In genomic region chr19:51547397-51548212, GRCh38 we compare ENCODE assay signal across 20 cellular contexts. TPM values are rescaled to one million over a fixed set of nuclear protein-coding genes. Genes with fewer than 3 reads are reported as not detected.
DNase-seq lines count a peak whose midpoint lies in the region; ATAC-seq and TF ChIP-seq lines count a peak whose summit lies in the region.
"Had no signal": no experiment of that assay in that cellular context is flagged by ENCODE, and none has a peak within 500 bp of the region (broad histone marks: within the 10 kb centered on the region; RNA-seq: fewer than 3 reads in every experiment).

No MANE protein-coding gene starts in this region.

- H3K27ac Mint-ChIP-seq in activated CD8-positive, alpha-beta memory T cell treated with anti-CD3 and anti-CD28 coated beads, Interleukin-2, amount 10 ng/mL, durations not matched to agents 7 days and 5 days, result peak overlapping the region; percentile 42
- no peak overlapping the region for H3K27ac Mint-ChIP-seq in GM23338
- H3K27ac Mint-ChIP-seq: CD8-positive, alpha-beta T cell had no signal

- H3K79me2 ChIP-seq in GM23338 (replicated peaks; ENCODE audit: insufficient read depth), result no peaks in the 10 kb centered on the region

- peaks cover 30% of the 10 kb centered on the region for H3K27me3 Mint-ChIP-seq in activated CD8-positive, alpha-beta memory T cell treated with anti-CD3 and anti-CD28 coated beads, Interleukin-2, amount 10 ng/mL, durations not matched to agents 7 days and 5 days
- H3K27me3 Mint-ChIP-seq in GM23338 (ENCODE audit: insufficient read depth, low read depth, poor library complexity), result peaks cover 13% of the 10 kb centered on the region

- H3K4me3 Mint-ChIP-seq in activated CD8-positive, alpha-beta memory T cell treated with anti-CD3 and anti-CD28 coated beads, Interleukin-2, amount 10 ng/mL, durations not matched to agents 7 days and 5 days, result no peak overlapping the region
- H3K4me3 Mint-ChIP-seq in GM23338, result no peak overlapping the region
- H3K4me3 Mint-ChIP-seq: CD8-positive, alpha-beta T cell had no signal

- no peak overlapping the region for H3K27ac ChIP-seq in GM23338 (ENCODE audit: low read depth)
- H3K27ac ChIP-seq: dorsolateral prefrontal cortex had no signal

- no peaks in the 10 kb centered on the region for H3K9me2 ChIP-seq in GM23338 (ENCODE audit: insufficient read depth)

- H3K4me3 ChIP-seq in cardiac fibroblast (replicated peaks in 1 of 2; ENCODE audit: low read depth in 2 of 2, low read length in 2 of 2) (no peak overlapping the region), GM23338 (no peak overlapping the region), MG63 (no peak overlapping the region)
- H3K4me3 ChIP-seq: dorsolateral prefrontal cortex had no signal

- H3K27me3 ChIP-seq in GM23338 (ENCODE audit: insufficient read depth) (no peaks in the 10 kb centered on the region), MG63 (peaks cover 3% of the 10 kb centered on the region; the same call in 1 of the 2 replicates)

- H3K4me1 Mint-ChIP-seq in activated CD8-positive, alpha-beta memory T cell treated with anti-CD3 and anti-CD28 coated beads, Interleukin-2, amount 10 ng/mL, durations not matched to agents 7 days and 5 days, result peaks cover 55% of the 10 kb centered on the region
- H3K4me1 Mint-ChIP-seq in GM23338, result peaks cover 6% of the 10 kb centered on the region; the same call in 1 of the 3 replicates

- H3K36me3 Mint-ChIP-seq in activated CD8-positive, alpha-beta memory T cell treated with anti-CD3 and anti-CD28 coated beads, Interleukin-2, amount 10 ng/mL, durations not matched to agents 7 days and 5 days, result no peaks in the 10 kb centered on the region
- peaks cover 18% of the 10 kb centered on the region for H3K36me3 Mint-ChIP-seq in GM23338 (ENCODE audit: low read depth)
- H3K36me3 Mint-ChIP-seq: CD8-positive, alpha-beta T cell had no signal

- peaks cover 3% of the 10 kb centered on the region; the same call in 1 of the 2 replicates for H3K4me1 ChIP-seq in GM23338 (ENCODE audit: insufficient read depth)

- no peak for DNase-seq in activated CD8-positive, alpha-beta memory T cell treated with anti-CD3 and anti-CD28 coated beads, Interleukin-2, amount 10 ng/mL, durations not matched to agents 7 days and 5 days
- DNase-seq in activated CD8-positive, alpha-beta memory T cell treated with anti-CD3 and anti-CD28 coated beads for 24 hours, result no peak
- peak; percentile 80 for DNase-seq in OCI-M2 (lab: John Stamatoyannopoulos, UW; ENCODE audit: unreplicated experiment)
- peak; percentile 11 to 47 for DNase-seq in cardiac fibroblast (ENCODE audit: low read depth in 2 of 2)
- peak; percentile 75 for DNase-seq in pulmonary artery endothelial cell (ENCODE audit: low read depth, low spot score)
- DNase-seq in activated T-cell treated with anti-CD3 and anti-CD28 coated beads for 4 hours, result no peak
- no peak for DNase-seq in GM23338 (ENCODE audit: low spot score)
- DNase-seq in MG63, result no peak
- DNase-seq: ACHN; activated effector memory CD4-positive, alpha-beta T cell treated with anti-CD3 and anti-CD28 coated beads, Interleukin-2, amount 50 U/mL, for 16 hours; CD8-positive, alpha-beta T cell; dorsolateral prefrontal cortex; left cardiac atrium; NCI-H1105; stimulated activated naive CD4-positive, alpha-beta T cell treated with Interleukin-2 at 50 U/mL for 16 hours had no signal

- no peaks in the 10 kb centered on the region for H3K9me3 ChIP-seq in MG63

- CTCF ChIA-PET in activated CD8-positive, alpha-beta memory T cell treated with anti-CD3 and anti-CD28 coated beads, Interleukin-2, amount 10 ng/mL, durations not matched to agents 7 days and 5 days (lab: Charles Lee), result interaction anchor here (1.1 to 1.3 kb wide), 3 partner anchors 74 to 531 kb away, joined by 3 read pairs; no protein-coding TSS in a partner anchor

- H3K9me3 Mint-ChIP-seq in activated CD8-positive, alpha-beta memory T cell treated with anti-CD3 and anti-CD28 coated beads, Interleukin-2, amount 10 ng/mL, durations not matched to agents 7 days and 5 days (ENCODE audit: low read depth), result no peaks in the 10 kb centered on the region
- H3K9me3 Mint-ChIP-seq in GM23338, result peaks cover 86% of the 10 kb centered on the region
- H3K9me3 Mint-ChIP-seq: CD8-positive, alpha-beta T cell had no signal

- no peak for ATAC-seq in activated CD8-positive, alpha-beta memory T cell treated with anti-CD3 and anti-CD28 coated beads, Interleukin-2, amount 10 ng/mL, durations not matched to agents 7 days and 5 days
- ATAC-seq in GM23338, result no peak
- ATAC-seq: CD8-positive, alpha-beta T cell; left cardiac atrium had no signal

- H3K36me3 ChIP-seq in GM23338 (ENCODE audit: insufficient read depth), result no peaks in the 10 kb centered on the region
- no peaks in the 10 kb centered on the region for H3K36me3 ChIP-seq in MG63

- H3K4me2 ChIP-seq in GM23338, result no peak overlapping the region

- TF ChIP-seq CTCF in cardiac fibroblast (IDR thresholded peaks at IDR 0.05; ENCODE audit: low read depth, low read length), result no peak
- TF ChIP-seq CTCF in GM23338 (conservative IDR thresholded peaks at IDR 0.05; ENCODE audit: low read depth in 2 of 2), result no peak

- no peak overlapping the region for H2AFZ ChIP-seq in GM23338

- H3F3A ChIP-seq in GM23338 (replicated peaks; ENCODE audit: low read depth), result no peaks in the 10 kb centered on the region

- no peaks in the 10 kb centered on the region for H4K20me1 ChIP-seq in GM23338 (replicated peaks; ENCODE audit: insufficient read depth)

TF ChIP-seq in GM23338, 12 proteins besides CTCF, POLR2A, EP300 and RAD21:
- TF ChIP-seq ZNF114 (CRISPR knock-in tag; IDR thresholded peaks at IDR 0.05) (no peak), JUNB (IDR thresholded peaks at IDR 0.05; ENCODE audit: unreplicated experiment) (no peak)

RNA-seq across cellular contexts. Expression of gene SIGLEC6, which starts 16.1 kb away (rescaled TPM):
- total RNA-seq in activated CD8-positive, alpha-beta memory T cell treated with anti-CD3 and anti-CD28 coated beads, Interleukin-2, amount 10 ng/mL, durations not matched to agents 7 days and 5 days, result not detected
- total RNA-seq in pulmonary artery endothelial cell, result not detected in 2 replicates
- total RNA-seq in GM23338 (2014; rRNA removed; shearing (Covaris generic)), result 0.16 and 0.76 TPM in 2 replicates
- not detected in 2 replicates for polyA plus RNA-seq in GM23338 (2016; fragmentation: Nextera tagmentation; extraction: Ambion mirVana)
- not detected in 2 replicates for total RNA-seq in MG63 (2014; rRNA removed; shearing (Covaris generic); ENCODE audit: low replicate concordance)
- total RNA-seq: activated CD8-positive, alpha-beta memory T cell treated with anti-CD3 and anti-CD28 coated beads for 36 hours; CD8-positive, alpha-beta T cell; fibroblast of lung; G401; H1; HT1080 had no signal
- polyA plus RNA-seq: fibroblast of lung had no signal

RNA-seq across cellular contexts. Expression of gene ZNF175, which starts 23.5 kb away (rescaled TPM):
- 10 to 100 TPM in 1 of 2 experiments, 1 to 10 TPM in 1; 8.3 to 10.1 TPM for total RNA-seq in activated CD8-positive, alpha-beta memory T cell treated with anti-CD3 and anti-CD28 coated beads, Interleukin-2, amount 10 ng/mL, durations not matched to agents 7 days and 5 days
- total RNA-seq in pulmonary artery endothelial cell, result 3.5 and 7.4 TPM in 2 replicates
- total RNA-seq in GM23338 (2014; rRNA removed; shearing (Covaris generic)), result 6.3 and 7.4 TPM in 2 replicates
- 2.3 and 5.8 TPM in 2 replicates for polyA plus RNA-seq in GM23338 (2016; fragmentation: Nextera tagmentation; extraction: Ambion mirVana)
- 2.9 and 10.9 TPM in 2 replicates for total RNA-seq in MG63 (2014; rRNA removed; shearing (Covaris generic); ENCODE audit: low replicate concordance)

RNA-seq across cellular contexts. Expression of gene SIGLEC12, which starts 46.0 kb away (rescaled TPM):
- 1 to 10 TPM in 1 of 2 experiments, under 1 TPM in 1; 0.98 to 3.9 TPM for total RNA-seq in activated CD8-positive, alpha-beta memory T cell treated with anti-CD3 and anti-CD28 coated beads, Interleukin-2, amount 10 ng/mL, durations not matched to agents 7 days and 5 days
- not detected in 2 replicates for total RNA-seq in pulmonary artery endothelial cell
- total RNA-seq in GM23338 (2014; rRNA removed; shearing (Covaris generic)), result not detected in 2 replicates
- not detected in 2 replicates for polyA plus RNA-seq in GM23338 (2016; fragmentation: Nextera tagmentation; extraction: Ambion mirVana)
- not detected in 2 replicates for total RNA-seq in MG63 (2014; rRNA removed; shearing (Covaris generic); ENCODE audit: low replicate concordance)
- total RNA-seq: CD8-positive, alpha-beta T cell; fibroblast of lung; G401; H1; HT1080 had no signal
- polyA plus RNA-seq: fibroblast of lung, H1 had no signal

Comparison
In these comparisons a context has a peak if more than half of its experiments do, and no peak if none do; other contexts are left out.
1. DNase-seq: peak in OCI-M2 (single experiment), cardiac fibroblast (2 of 2) and pulmonary artery endothelial cell (single experiment); none in activated CD8-positive, alpha-beta memory T cell treated with anti-CD3 and anti-CD28 coated beads, Interleukin-2, amount 10 ng/mL, durations not matched to agents 7 days and 5 days (single experiment), activated CD8-positive, alpha-beta memory T cell treated with anti-CD3 and anti-CD28 coated beads for 24 hours (single experiment), activated T-cell treated with anti-CD3 and anti-CD28 coated beads for 4 hours (single experiment), GM23338 (single experiment) and MG63 (single experiment).